ENCODE assay signal across 31 cellular contexts in the genomic region with DNA sequence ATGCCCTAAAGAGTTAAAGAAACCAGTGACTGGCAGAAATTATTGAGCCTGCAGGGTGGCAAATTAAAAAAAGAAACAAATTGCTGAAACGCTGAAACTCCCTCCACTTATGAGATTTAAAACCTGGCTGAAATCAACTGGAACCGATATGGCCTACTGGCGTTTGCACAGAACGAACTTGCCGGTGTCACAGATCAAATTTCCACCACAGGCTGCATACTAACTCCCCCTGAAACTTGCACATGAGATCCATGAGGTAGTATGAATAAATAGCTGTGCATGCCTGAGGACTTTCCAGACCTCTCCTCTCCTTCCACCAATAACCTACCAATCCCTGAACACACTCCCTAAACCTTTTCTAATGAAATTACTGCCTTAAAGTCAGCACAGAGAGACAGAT.
DNase-seq lines count a peak whose midpoint lies in the region; ATAC-seq and TF ChIP-seq lines count a peak whose summit lies in the region.
"Had no signal": no experiment of that assay in that cellular context is flagged by ENCODE, and none has a peak within 500 bp of the region (broad histone marks: within the 10 kb centered on the region; RNA-seq: fewer than 3 reads in every experiment).

No MANE protein-coding gene starts in this region.

- no peaks in the 10 kb centered on the region for H3K27me3 ChIP-seq in thyroid gland
- H3K27me3 ChIP-seq: colonic mucosa, heart right ventricle, pancreas, right lobe of liver, tibial artery had no signal

- H3K27ac Mint-ChIP-seq in HFFc6, result no peak overlapping the region
- no peak overlapping the region for H3K27ac Mint-ChIP-seq in activated naive CD8-positive, alpha-beta T cell treated with anti-CD3 and anti-CD28 coated beads, Interleukin-2, amount 50 U/mL, for 24 hours
- H3K27ac Mint-ChIP-seq: activated CD4-positive, alpha-beta T cell treated with anti-CD3 and anti-CD28 coated beads, Interleukin-2, amount 10 ng/mL, durations not matched to agents 24 days and 14 days; CD8-positive, alpha-beta T cell; H9; naive thymus-derived CD8-positive, alpha-beta T cell; stimulated activated naive CD8-positive, alpha-beta T cell treated with anti-CD3 and anti-CD28 coated beads, Interleukin-15, amount 100 ng/mL, for 72 hours had no signal

- TF ChIP-seq CTCF in thyroid gland (IDR thresholded peaks at IDR 0.05), result no peak
- no peak for TF ChIP-seq CTCF in HFFc6 (IDR thresholded peaks at IDR 0.05)

- H3K36me3 Mint-ChIP-seq in HFFc6 (ENCODE audit: low read depth), result peaks cover 12% of the 10 kb centered on the region
- peaks cover 20% of the 10 kb centered on the region for H3K36me3 Mint-ChIP-seq in activated naive CD8-positive, alpha-beta T cell treated with anti-CD3 and anti-CD28 coated beads, Interleukin-2, amount 50 U/mL, for 24 hours (ENCODE audit: low read depth)

- H3K4me3 ChIP-seq in thyroid gland (replicated peaks in 1 of 3), result no peak overlapping the region
- H3K4me3 ChIP-seq: colonic mucosa, heart right ventricle, pancreas, right lobe of liver, tibial artery had no signal

- peak; percentile 6 for DNase-seq in DMS53 (lab: John Stamatoyannopoulos, UW)
- no peak for DNase-seq in DMS53 treated with DMSO at 0.1 percent for 48 hours (lab: John Stamatoyannopoulos, UW; ENCODE audit: unreplicated experiment)
- DNase-seq in NCI-H510A treated with DMSO at 0.1 percent for 48 hours (lab: John Stamatoyannopoulos, UW), result peak; percentile 53
- DNase-seq in left kidney (ENCODE audit: low read depth, low spot score), result peak; percentile 88
- DNase-seq in thyroid gland, result peak; percentile 48 to 60
- no peak for DNase-seq in HFFc6
- DNase-seq in activated naive CD8-positive, alpha-beta T cell treated with anti-CD3 and anti-CD28 coated beads, Interleukin-2, amount 50 U/mL, for 24 hours, result no peak
- DNase-seq: activated CD4-positive, alpha-beta T cell treated with anti-CD3 and anti-CD28 coated beads, Interleukin-2, amount 10 ng/mL, durations not matched to agents 24 days and 14 days; activated naive CD4-positive, alpha-beta T cell; activated T-cell treated with anti-CD3 and anti-CD28 coated beads, Interleukin-2, amount 50 U/mL, for 4 hours; CD8-positive, alpha-beta T cell; colonic mucosa; effector memory CD4-positive, alpha-beta T cell; erythroblast; foreskin fibroblast; H9; heart right ventricle; naive thymus-derived CD8-positive, alpha-beta T cell; NCI-H1694 treated with DMSO at 0.1 percent for 48 hours; NCI-H524 treated with DMSO at 0.1 percent for 48 hours; OCI-M1; pancreas; right lobe of liver; stimulated activated CD4-positive, alpha-beta T cell treated with anti-CD3 and anti-CD28 coated beads, Interleukin-15, amount 100 ng/mL, for 24 hours; stimulated activated naive CD8-positive, alpha-beta T cell treated with anti-CD3 and anti-CD28 coated beads, Interleukin-15, amount 100 ng/mL, for 72 hours; tibial artery; WERI-Rb-1 had no signal

- peaks cover 21% of the 10 kb centered on the region for H3K4me1 Mint-ChIP-seq in HFFc6 (ENCODE audit: low read depth)
- peaks cover 12% of the 10 kb centered on the region for H3K4me1 Mint-ChIP-seq in activated naive CD8-positive, alpha-beta T cell treated with anti-CD3 and anti-CD28 coated beads, Interleukin-2, amount 50 U/mL, for 24 hours

- no peaks in the 10 kb centered on the region for H3K9me3 ChIP-seq in thyroid gland
- H3K9me3 ChIP-seq: colonic mucosa, pancreas, right lobe of liver, tibial artery had no signal

- WGBS in thyroid gland, 2 donors, result 24 to 34% methylated on average over 5 of the region's 5 CpGs

- no peaks in the 10 kb centered on the region for H3K9me3 Mint-ChIP-seq in HFFc6
- H3K9me3 Mint-ChIP-seq in activated naive CD8-positive, alpha-beta T cell treated with anti-CD3 and anti-CD28 coated beads, Interleukin-2, amount 50 U/mL, for 24 hours, result peaks cover 8% of the 10 kb centered on the region
- H3K9me3 Mint-ChIP-seq: CD8-positive, alpha-beta T cell had no signal

- no peak overlapping the region for H3K4me3 Mint-ChIP-seq in HFFc6
- H3K4me3 Mint-ChIP-seq in activated naive CD8-positive, alpha-beta T cell treated with anti-CD3 and anti-CD28 coated beads, Interleukin-2, amount 50 U/mL, for 24 hours, result no peak overlapping the region
- H3K4me3 Mint-ChIP-seq: activated CD4-positive, alpha-beta T cell treated with anti-CD3 and anti-CD28 coated beads, Interleukin-2, amount 10 ng/mL, durations not matched to agents 24 days and 14 days; activated T-cell treated with anti-CD3 and anti-CD28 coated beads, Interleukin-2, amount 50 U/mL, for 4 hours; CD8-positive, alpha-beta T cell; H9; naive thymus-derived CD8-positive, alpha-beta T cell; stimulated activated naive CD8-positive, alpha-beta T cell treated with anti-CD3 and anti-CD28 coated beads, Interleukin-15, amount 100 ng/mL, for 72 hours had no signal

- peaks cover 5 to 12% of the 10 kb centered on the region in 2 donors for H3K4me1 ChIP-seq in thyroid gland
- H3K4me1 ChIP-seq: colonic mucosa, pancreas, tibial artery had no signal

- intact Hi-C loops in thyroid gland (cut with DNase I), result no loop called here

- peak in 1 of 2 donors; percentile 21 for TF ChIP-seq POLR2A in thyroid gland (IDR thresholded peaks at IDR 0.05)

- no peak for ATAC-seq in HG03039 (IDR thresholded peaks at IDR 0.05; ENCODE audit: unreplicated experiment)
- ATAC-seq in activated naive CD8-positive, alpha-beta T cell treated with anti-CD3 and anti-CD28 coated beads, Interleukin-2, amount 50 U/mL, for 24 hours, result no peak
- ATAC-seq: activated T-cell treated with anti-CD3 and anti-CD28 coated beads, Interleukin-2, amount 50 U/mL, for 4 hours; CD8-positive, alpha-beta T cell; heart right ventricle; left lobe of liver; naive thymus-derived CD8-positive, alpha-beta T cell; pancreas; right lobe of liver; Right ventricle myocardium inferior; stimulated activated naive CD8-positive, alpha-beta T cell treated with anti-CD3 and anti-CD28 coated beads, Interleukin-15, amount 100 ng/mL, for 72 hours had no signal

- H3K27ac ChIP-seq in thyroid gland, result peak overlapping the region; percentile 44 to 47 (median 46)
- H3K27ac ChIP-seq: 22Rv1, colonic mucosa, heart right ventricle, pancreas, right lobe of liver, tibial artery, WERI-Rb-1 had no signal

- H3K27me3 Mint-ChIP-seq in HFFc6 (ENCODE audit: insufficient read depth), result no peaks in the 10 kb centered on the region
- H3K27me3 Mint-ChIP-seq in activated naive CD8-positive, alpha-beta T cell treated with anti-CD3 and anti-CD28 coated beads, Interleukin-2, amount 50 U/mL, for 24 hours, result no peaks in the 10 kb centered on the region
- H3K27me3 Mint-ChIP-seq: activated CD4-positive, alpha-beta T cell treated with anti-CD3 and anti-CD28 coated beads, Interleukin-2, amount 10 ng/mL, durations not matched to agents 24 days and 14 days; naive thymus-derived CD8-positive, alpha-beta T cell; stimulated activated naive CD8-positive, alpha-beta T cell treated with anti-CD3 and anti-CD28 coated beads, Interleukin-15, amount 100 ng/mL, for 72 hours had no signal

- H3K36me3 ChIP-seq in thyroid gland, result no peaks in the 10 kb centered on the region
- H3K36me3 ChIP-seq: colonic mucosa, heart right ventricle, pancreas, right lobe of liver, tibial artery, WERI-Rb-1 had no signal

Comparison
In these comparisons a context has a peak if more than half of its experiments do, and no peak if none do; other contexts are left out.
1. DNase-seq: peak in DMS53 (single experiment), NCI-H510A treated with DMSO at 0.1 percent for 48 hours (single experiment), left kidney (single experiment) and thyroid gland (2 of 2); none in DMS53 treated with DMSO at 0.1 percent for 48 hours (single experiment), HFFc6 (single experiment) and activated naive CD8-positive, alpha-beta T cell treated with anti-CD3 and anti-CD28 coated beads, Interleukin-2, amount 50 U/mL, for 24 hours (single experiment).